ENCODE assay signal across 2 cellular contexts in the genomic region with DNA sequence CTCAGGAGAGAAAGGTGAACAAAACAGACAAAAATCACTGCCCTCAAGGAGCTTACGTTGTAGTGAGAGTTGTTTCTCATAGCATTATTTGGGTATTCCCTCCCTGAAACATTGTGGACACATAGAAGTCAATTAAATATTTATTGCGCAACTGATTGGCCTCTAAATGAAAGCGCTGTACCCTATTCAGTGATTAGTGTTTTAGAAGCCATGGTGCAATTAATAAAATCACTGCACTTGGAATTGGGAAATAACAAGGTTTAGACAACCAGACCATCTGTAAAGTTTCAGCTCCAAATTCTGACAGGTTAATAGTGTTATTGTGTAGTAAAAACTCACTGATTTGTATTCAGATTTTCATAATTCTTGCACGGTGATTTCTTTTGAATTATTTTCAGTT.
TF ChIP-seq lines count a peak whose summit lies in the region.

No MANE protein-coding gene starts in this region.

TF ChIP-seq in HepG2, 621 proteins besides CTCF, POLR2A, EP300 and RAD21:
- TF ChIP-seq ZNF768 (CRISPR knock-in tag; IDR thresholded peaks at IDR 0.05) (no peak), REL (CRISPR knock-in tag; conservative IDR thresholded peaks at IDR 0.05) (no peak), CEBPG (CRISPR knock-in tag; IDR thresholded peaks at IDR 0.05) (peak; percentile 54), CEBPB (IDR thresholded peaks at IDR 0.05; ENCODE audit: borderline replicate concordance, low read depth, low read length) (peak; percentile 92), TEAD2 (CRISPR knock-in tag; IDR thresholded peaks at IDR 0.05) (no peak), SMC3 (IDR thresholded peaks at IDR 0.05; ENCODE audit: low read length) (peak; percentile 5; the same call in 1 of the 2 replicates), HOXA5 (CRISPR knock-in tag; IDR thresholded peaks at IDR 0.05) (no peak), ZNF160 (CRISPR knock-in tag; IDR thresholded peaks at IDR 0.05) (no peak), GATAD1 (CRISPR knock-in tag; IDR thresholded peaks at IDR 0.05) (no peak)
- TF ChIP-seq, protein P1, sequence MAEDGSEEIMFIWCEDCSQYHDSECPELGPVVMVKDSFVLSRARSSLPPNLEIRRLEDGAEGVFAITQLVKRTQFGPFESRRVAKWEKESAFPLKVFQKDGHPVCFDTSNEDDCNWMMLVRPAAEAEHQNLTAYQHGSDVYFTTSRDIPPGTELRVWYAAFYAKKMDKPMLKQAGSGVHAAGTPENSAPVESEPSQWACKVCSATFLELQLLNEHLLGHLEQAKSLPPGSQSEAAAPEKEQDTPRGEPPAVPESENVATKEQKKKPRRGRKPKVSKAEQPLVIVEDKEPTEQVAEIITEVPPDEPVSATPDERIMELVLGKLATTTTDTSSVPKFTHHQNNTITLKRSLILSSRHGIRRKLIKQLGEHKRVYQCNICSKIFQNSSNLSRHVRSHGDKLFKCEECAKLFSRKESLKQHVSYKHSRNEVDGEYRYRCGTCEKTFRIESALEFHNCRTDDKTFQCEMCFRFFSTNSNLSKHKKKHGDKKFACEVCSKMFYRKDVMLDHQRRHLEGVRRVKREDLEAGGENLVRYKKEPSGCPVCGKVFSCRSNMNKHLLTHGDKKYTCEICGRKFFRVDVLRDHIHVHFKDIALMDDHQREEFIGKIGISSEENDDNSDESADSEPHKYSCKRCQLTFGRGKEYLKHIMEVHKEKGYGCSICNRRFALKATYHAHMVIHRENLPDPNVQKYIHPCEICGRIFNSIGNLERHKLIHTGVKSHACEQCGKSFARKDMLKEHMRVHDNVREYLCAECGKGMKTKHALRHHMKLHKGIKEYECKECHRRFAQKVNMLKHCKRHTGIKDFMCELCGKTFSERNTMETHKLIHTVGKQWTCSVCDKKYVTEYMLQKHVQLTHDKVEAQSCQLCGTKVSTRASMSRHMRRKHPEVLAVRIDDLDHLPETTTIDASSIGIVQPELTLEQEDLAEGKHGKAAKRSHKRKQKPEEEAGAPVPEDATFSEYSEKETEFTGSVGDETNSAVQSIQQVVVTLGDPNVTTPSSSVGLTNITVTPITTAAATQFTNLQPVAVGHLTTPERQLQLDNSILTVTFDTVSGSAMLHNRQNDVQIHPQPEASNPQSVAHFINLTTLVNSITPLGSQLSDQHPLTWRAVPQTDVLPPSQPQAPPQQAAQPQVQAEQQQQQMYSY (CRISPR knock-in tag; IDR thresholded peaks at IDR 0.05) = no peak

TF ChIP-seq in WTC11, 78 proteins besides CTCF, POLR2A, EP300 and RAD21:
- TF ChIP-seq E2F4 (CRISPR knock-in tag; IDR thresholded peaks at IDR 0.05; ENCODE audit: borderline replicate concordance, low read depth) = no peak
- no peak for TF ChIP-seq OVOL2 (CRISPR knock-in tag; IDR thresholded peaks at IDR 0.05; ENCODE audit: borderline replicate concordance)
- no peak for TF ChIP-seq ZNF671 (CRISPR knock-in tag; IDR thresholded peaks at IDR 0.05)
- no peak for TF ChIP-seq RELA (CRISPR knock-in tag; IDR thresholded peaks at IDR 0.05; ENCODE audit: borderline replicate concordance)
- no peak for TF ChIP-seq USF1 (CRISPR knock-in tag; IDR thresholded peaks at IDR 0.05)
- no peak for TF ChIP-seq ZNF121 (CRISPR knock-in tag; IDR thresholded peaks at IDR 0.05)
- no peak for TF ChIP-seq NFYB (CRISPR knock-in tag; conservative IDR thresholded peaks at IDR 0.05; ENCODE audit: low read depth)
- TF ChIP-seq, protein P2, sequence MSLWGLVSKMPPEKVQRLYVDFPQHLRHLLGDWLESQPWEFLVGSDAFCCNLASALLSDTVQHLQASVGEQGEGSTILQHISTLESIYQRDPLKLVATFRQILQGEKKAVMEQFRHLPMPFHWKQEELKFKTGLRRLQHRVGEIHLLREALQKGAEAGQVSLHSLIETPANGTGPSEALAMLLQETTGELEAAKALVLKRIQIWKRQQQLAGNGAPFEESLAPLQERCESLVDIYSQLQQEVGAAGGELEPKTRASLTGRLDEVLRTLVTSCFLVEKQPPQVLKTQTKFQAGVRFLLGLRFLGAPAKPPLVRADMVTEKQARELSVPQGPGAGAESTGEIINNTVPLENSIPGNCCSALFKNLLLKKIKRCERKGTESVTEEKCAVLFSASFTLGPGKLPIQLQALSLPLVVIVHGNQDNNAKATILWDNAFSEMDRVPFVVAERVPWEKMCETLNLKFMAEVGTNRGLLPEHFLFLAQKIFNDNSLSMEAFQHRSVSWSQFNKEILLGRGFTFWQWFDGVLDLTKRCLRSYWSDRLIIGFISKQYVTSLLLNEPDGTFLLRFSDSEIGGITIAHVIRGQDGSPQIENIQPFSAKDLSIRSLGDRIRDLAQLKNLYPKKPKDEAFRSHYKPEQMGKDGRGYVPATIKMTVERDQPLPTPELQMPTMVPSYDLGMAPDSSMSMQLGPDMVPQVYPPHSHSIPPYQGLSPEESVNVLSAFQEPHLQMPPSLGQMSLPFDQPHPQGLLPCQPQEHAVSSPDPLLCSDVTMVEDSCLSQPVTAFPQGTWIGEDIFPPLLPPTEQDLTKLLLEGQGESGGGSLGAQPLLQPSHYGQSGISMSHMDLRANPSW (CRISPR knock-in tag; conservative IDR thresholded peaks at IDR 0.05; ENCODE audit: low read depth) = no peak
- no peak for TF ChIP-seq ZNF281 (CRISPR knock-in tag; IDR thresholded peaks at IDR 0.05)
- no peak for TF ChIP-seq FOXJ3 (CRISPR knock-in tag; IDR thresholded peaks at IDR 0.05; ENCODE audit: borderline replicate concordance)
- TF ChIP-seq ATF2 (CRISPR knock-in tag; IDR thresholded peaks at IDR 0.05; ENCODE audit: borderline replicate concordance, low read depth) = no peak
- no peak for TF ChIP-seq ERG (CRISPR knock-in tag; IDR thresholded peaks at IDR 0.05)
- no peak for TF ChIP-seq ESRRA (CRISPR knock-in tag; IDR thresholded peaks at IDR 0.05; ENCODE audit: borderline replicate concordance)
- no peak for TF ChIP-seq SMAD4 (CRISPR knock-in tag; IDR thresholded peaks at IDR 0.05)
- no peak for TF ChIP-seq TP53 (CRISPR knock-in tag; IDR thresholded peaks at IDR 0.05)
- TF ChIP-seq NFE2L1 (CRISPR knock-in tag; IDR thresholded peaks at IDR 0.05) = no peak
- no peak for TF ChIP-seq GTF2I (CRISPR knock-in tag; conservative IDR thresholded peaks at IDR 0.05)
- TF ChIP-seq TCF7 (CRISPR knock-in tag; IDR thresholded peaks at IDR 0.05; ENCODE audit: low read depth) = no peak
- no peak for TF ChIP-seq NFATC4 (CRISPR knock-in tag; IDR thresholded peaks at IDR 0.05)
- TF ChIP-seq MLX (CRISPR knock-in tag; IDR thresholded peaks at IDR 0.05) = no peak
